ENCODE assay signal across 1 cellular context in genomic region chr2:180979935-180980184, GRCh38.
A peak's percentile ranks its signal among the peaks of the same experiment; 100 is the strongest.
TF ChIP-seq lines count a peak whose summit lies in the region.

No MANE protein-coding gene starts in this region.

TF ChIP-seq in HepG2, 621 proteins besides CTCF, POLR2A, EP300 and RAD21 (continued from another document):
- TF ChIP-seq ZBTB43 (CRISPR knock-in tag; conservative IDR thresholded peaks at IDR 0.05) (no peak), NCOA5 (CRISPR knock-in tag; IDR thresholded peaks at IDR 0.05) (no peak), HCFC1 (IDR thresholded peaks at IDR 0.05; ENCODE audit: low read depth, low read length) (no peak), GPN1 (CRISPR knock-in tag; IDR thresholded peaks at IDR 0.05; ENCODE audit: borderline replicate concordance) (no peak), PTBP1 (IDR thresholded peaks at IDR 0.05; ENCODE audit: low read depth, low read length, poor library complexity, severe bottlenecking) (peak; percentile 97), XRCC5 (optimal IDR thresholded peaks at IDR 0.05; ENCODE audit: low read length) (peak; percentile 31), TFDP1 (CRISPR knock-in tag; IDR thresholded peaks at IDR 0.05; ENCODE audit: borderline replicate concordance) (no peak), ZNF589 (CRISPR knock-in tag; conservative IDR thresholded peaks at IDR 0.05) (peak; percentile 90; the same call in 1 of the 2 replicates), AHR (CRISPR knock-in tag; IDR thresholded peaks at IDR 0.05) (peak; percentile 55; the same call in 1 of the 2 replicates), SNAPC2 (CRISPR knock-in tag; IDR thresholded peaks at IDR 0.05) (peak; percentile 50; the same call in 1 of the 2 replicates), ZNF160 (CRISPR knock-in tag; IDR thresholded peaks at IDR 0.05) (no peak), ZFP1 (CRISPR knock-in tag; IDR thresholded peaks at IDR 0.05) (no peak), ELF1 (CRISPR knock-in tag; IDR thresholded peaks at IDR 0.05) (0 out of 2 replicates have a peak, but pooled peaks have one; percentile 10), CSRNP1 (CRISPR knock-in tag; IDR thresholded peaks at IDR 0.05) (0 out of 2 replicates have a peak, but pooled peaks have one; percentile 90), ZNF784 (CRISPR knock-in tag; IDR thresholded peaks at IDR 0.05; ENCODE audit: borderline replicate concordance) (no peak), FOSL1 (CRISPR knock-in tag; IDR thresholded peaks at IDR 0.05; ENCODE audit: borderline replicate concordance) (no peak), ELF3 (CRISPR knock-in tag; IDR thresholded peaks at IDR 0.05) (no peak), ZNF280D (CRISPR knock-in tag; IDR thresholded peaks at IDR 0.05) (peak; percentile 11; the same call in 1 of the 2 replicates), BRCA1 (CRISPR knock-in tag; IDR thresholded peaks at IDR 0.05) (0 out of 2 replicates have a peak, but pooled peaks have one; percentile 62), ZNF879 (CRISPR knock-in tag; IDR thresholded peaks at IDR 0.05) (no peak), HOXA5 (CRISPR knock-in tag; IDR thresholded peaks at IDR 0.05) (no peak), NR2C2 (CRISPR knock-in tag; IDR thresholded peaks at IDR 0.05; ENCODE audit: borderline replicate concordance) (no peak), CSRNP2 (CRISPR knock-in tag; conservative IDR thresholded peaks at IDR 0.05; ENCODE audit: low read depth) (0 out of 2 replicates have a peak, but pooled peaks have one; percentile 66), RORA (CRISPR knock-in tag; IDR thresholded peaks at IDR 0.05) (no peak), FOXK1 (CRISPR knock-in tag; IDR thresholded peaks at IDR 0.05; ENCODE audit: borderline replicate concordance, low read depth) (peak; percentile 59; the same call in 1 of the 2 replicates), NFYC (CRISPR knock-in tag; IDR thresholded peaks at IDR 0.05) (no peak), HNF1B (CRISPR knock-in tag; IDR thresholded peaks at IDR 0.05) (0 out of 2 replicates have a peak, but pooled peaks have one; percentile 46), SUZ12 (IDR thresholded peaks at IDR 0.05; ENCODE audit: low read depth, low read length) (no peak), ZNF446 (CRISPR knock-in tag; IDR thresholded peaks at IDR 0.05) (no peak), SRSF1 (optimal IDR thresholded peaks at IDR 0.05; ENCODE audit: low read depth, low read length) (no peak), HOXD1 (CRISPR knock-in tag; IDR thresholded peaks at IDR 0.05) (peak; percentile 50; the same call in 1 of the 2 replicates), GMEB1 (CRISPR knock-in tag; IDR thresholded peaks at IDR 0.05; ENCODE audit: borderline replicate concordance) (0 out of 2 replicates have a peak, but pooled peaks have one; percentile 9), DNMT3B (CRISPR knock-in tag; conservative IDR thresholded peaks at IDR 0.05) (no peak; the same call in 1 of the 2 replicates), ARID4A (CRISPR knock-in tag; IDR thresholded peaks at IDR 0.05; ENCODE audit: borderline replicate concordance) (no peak), NFRKB (IDR thresholded peaks at IDR 0.05) (no peak), SIX4 (CRISPR knock-in tag; IDR thresholded peaks at IDR 0.05) (no peak), NFATC3 (CRISPR knock-in tag; IDR thresholded peaks at IDR 0.05) (no peak), RBM39 (IDR thresholded peaks at IDR 0.05; ENCODE audit: low read depth, low read length, poor library complexity, severe bottlenecking) (no peak), ZNF136 (CRISPR knock-in tag; IDR thresholded peaks at IDR 0.05; ENCODE audit: low read depth) (0 out of 2 replicates have a peak, but pooled peaks have one; percentile 12), FOXA1 (IDR thresholded peaks at IDR 0.05) (no peak), FOXA1 (CRISPR knock-in tag; IDR thresholded peaks at IDR 0.05) (0 out of 2 replicates have a peak, but pooled peaks have one; percentile 8), ETV6 (CRISPR knock-in tag; conservative IDR thresholded peaks at IDR 0.05) (0 out of 2 replicates have a peak, but pooled peaks have one; percentile 71), ZSCAN5A (CRISPR knock-in tag; IDR thresholded peaks at IDR 0.05; ENCODE audit: borderline replicate concordance) (0 out of 2 replicates have a peak, but pooled peaks have one; percentile 14)
